10 cellular contexts compared by ENCODE assay signal in the genomic region with DNA sequence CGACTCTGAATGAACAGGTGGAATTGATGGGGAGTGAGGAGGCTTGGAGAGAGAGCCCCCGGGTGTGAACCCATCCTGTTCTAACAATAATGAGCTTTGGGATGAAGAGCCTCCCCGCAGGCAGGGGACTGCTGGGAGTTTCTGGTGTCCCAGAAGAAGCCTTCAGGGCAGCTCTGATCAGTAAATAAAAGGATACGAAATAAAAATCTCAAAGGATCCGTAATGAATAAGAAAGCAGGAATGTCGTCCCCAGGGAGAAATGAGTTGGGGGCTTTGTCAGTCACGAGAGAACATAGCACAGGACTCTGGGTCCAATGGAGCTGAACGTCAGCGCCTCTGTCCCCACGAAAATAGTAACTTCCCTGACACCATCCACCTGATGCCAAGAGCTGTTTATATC.
A peak's percentile ranks its signal among the peaks of the same experiment; 100 is the strongest.
DNase-seq lines count a peak whose midpoint lies in the region; TF ChIP-seq lines count a peak whose summit lies in the region.
"Had no signal": no experiment of that assay in that cellular context is flagged by ENCODE, and none has a peak within 500 bp of the region (broad histone marks: within the 10 kb centered on the region; RNA-seq: fewer than 3 reads in every experiment).

No MANE protein-coding gene starts in this region.

- H3K27ac ChIP-seq in iPS-20b (ENCODE audit: low read length) (no peak overlapping the region), stomach smooth muscle (ENCODE audit: low read length) (peak overlapping the region; percentile 61), MM.1S (ENCODE audit: low read length) (no peak overlapping the region), spleen (peak overlapping the region in 2 of 8 donors; percentile 10 to 13)

- H3K4me3 ChIP-seq in HFF-Myc (replicated peaks; ENCODE audit: low read depth, low read length) = peak overlapping the region; percentile 28; the same call in 1 of the 2 replicates
- peak overlapping the region; percentile 52 for H3K4me3 ChIP-seq in iPS-20b (ENCODE audit: low read length)
- H3K4me3 ChIP-seq in stomach smooth muscle (ENCODE audit: low read length in 2 of 2) = peak overlapping the region; percentile 56 to 64
- no peak overlapping the region for H3K4me3 ChIP-seq in MM.1S (ENCODE audit: low read length)
- no peak overlapping the region for H3K4me3 ChIP-seq in spleen

- H3F3A ChIP-seq in MM.1S (ENCODE audit: insufficient read depth, low read length) = no peaks in the 10 kb centered on the region

- H3K4me3 Mint-ChIP-seq in brain = peak overlapping the region; percentile 54 to 77 (median 67)

- peak overlapping the region; percentile 56; the same call in 1 of the 2 replicates for H3K9ac ChIP-seq in iPS-20b (ENCODE audit: low read depth, low read length)
- peak overlapping the region; percentile 2 to 54 for H3K9ac ChIP-seq in stomach smooth muscle (ENCODE audit: low read length in 2 of 2)
- H3K9ac ChIP-seq in MM.1S (ENCODE audit: low read length) = no peak overlapping the region

- peaks cover 5% of the 10 kb centered on the region for H3K36me3 Mint-ChIP-seq in brain

- peaks cover 0 to 3% (median 2%) of the 10 kb centered on the region in 5 experiments for H3K9me3 Mint-ChIP-seq in brain

- H3K4me1 Mint-ChIP-seq in brain = peaks cover 59% of the 10 kb centered on the region

- TF ChIP-seq CTCF in HFF-Myc (IDR thresholded peaks at IDR 0.05; ENCODE audit: low read depth, low read length, missing control alignments) (no peak), brain (conservative IDR thresholded peaks at IDR 0.05) (no peak), MM.1S (IDR thresholded peaks at IDR 0.05; ENCODE audit: low read length) (no peak), spleen (IDR thresholded peaks at IDR 0.05 in 8 of 11, conservative IDR thresholded peaks at IDR 0.05 in 3 of 11) (no peak)

- H3K4me2 ChIP-seq in MM.1S (ENCODE audit: low read depth, low read length) = no peak overlapping the region

- DNase-seq in HFF-Myc (ENCODE audit: extremely low read depth, low read depth) = no peak
- no peak for DNase-seq in MM.1S
- no peak for DNase-seq in spleen
- no peak for DNase-seq in SIG-M5 (lab: John Stamatoyannopoulos, UW)
- DNase-seq: activated CD8-positive, alpha-beta memory T cell treated with anti-CD3 and anti-CD28 coated beads, Interleukin-2, amount 50 U/mL, for 48 hours; effector memory CD4-positive, alpha-beta T cell; NCI-H2081 treated with DMSO at 0.1 percent for 48 hours had no signal

- H2AFZ ChIP-seq in MM.1S (ENCODE audit: low read length) = no peak overlapping the region

- no peak for TF ChIP-seq POLR2A in spleen (IDR thresholded peaks at IDR 0.05)

- no peaks in the 10 kb centered on the region for H3K9me2 ChIP-seq in MM.1S (replicated peaks; ENCODE audit: insufficient read depth, low read length)

- H3K27me3 Mint-ChIP-seq in brain = peaks cover 7% of the 10 kb centered on the region

- no peaks in the 10 kb centered on the region for H3K27me3 ChIP-seq in iPS-20b (ENCODE audit: insufficient read depth, low read length)
- no peaks in the 10 kb centered on the region for H3K27me3 ChIP-seq in stomach smooth muscle (ENCODE audit: control insufficient read depth in 1 of 2, insufficient read depth in 2 of 2, low read length in 2 of 2)
- H3K27me3 ChIP-seq in MM.1S (replicated peaks; ENCODE audit: insufficient read depth, low read length) = no peaks in the 10 kb centered on the region
- no peaks in the 10 kb centered on the region for H3K27me3 ChIP-seq in spleen (replicated peaks in 1 of 7)

- H4K20me1 ChIP-seq in MM.1S (ENCODE audit: insufficient read depth, low read length) = no peaks in the 10 kb centered on the region

- 0 out of 2 replicates have a peak, but pooled peaks cover 2% of the 10 kb centered on the region for H3K79me2 ChIP-seq in MM.1S (ENCODE audit: low read length)

- peaks cover 29% of the 10 kb centered on the region for H3K4me1 ChIP-seq in iPS-20b (ENCODE audit: insufficient read depth, low read length)
- H3K4me1 ChIP-seq in stomach smooth muscle (ENCODE audit: control insufficient read depth, insufficient read depth, low read length) = peaks cover 20% of the 10 kb centered on the region
- no peaks in the 10 kb centered on the region for H3K4me1 ChIP-seq in MM.1S (ENCODE audit: low read length)
- H3K4me1 ChIP-seq in spleen = peaks cover 8 to 78% (median 34%) of the 10 kb centered on the region in 6 donors

- H3K27ac Mint-ChIP-seq in brain = peak overlapping the region in 4 of 5 experiments; percentile 72 to 96 (median 87)

- H3K36me3 ChIP-seq in iPS-20b (ENCODE audit: insufficient read depth, low read depth, low read length) (no peaks in the 10 kb centered on the region), stomach smooth muscle (ENCODE audit: control insufficient read depth in 2 of 2, insufficient read depth in 2 of 2, low read length in 2 of 2) (no peaks in the 10 kb centered on the region), MM.1S (replicated peaks; ENCODE audit: insufficient read depth, low read length) (no peaks in the 10 kb centered on the region), spleen (no peaks in the 10 kb centered on the region)

- 85 to 93% (median 88%) methylated on average over 10 of the region's 10 CpGs for WGBS in spleen, 5 donors

- no peaks in the 10 kb centered on the region for H3K9me3 ChIP-seq in iPS-20b (ENCODE audit: insufficient read depth, low read depth, low read length)
- H3K9me3 ChIP-seq in stomach smooth muscle (ENCODE audit: control insufficient read depth in 2 of 2, low read length in 2 of 2) = no peaks in the 10 kb centered on the region
- H3K9me3 ChIP-seq in MM.1S (replicated peaks; ENCODE audit: insufficient read depth, low read length) = no peaks in the 10 kb centered on the region
- peaks cover 0 to 3% (median 0%) of the 10 kb centered on the region in 8 donors for H3K9me3 ChIP-seq in spleen

- intact Hi-C loops in spleen (cut with DNase I; ENCODE audit: low total_unique reads) = no loop called here

Comparison
In these comparisons a context has a peak if more than half of its experiments do, and no peak if none do; other contexts are left out.
1. H3K4me3 ChIP-seq: peak in HFF-Myc (single experiment), iPS-20b (single experiment) and stomach smooth muscle (2 of 2); none in MM.1S (single experiment) and spleen (0 of 8).